In the genomic region with DNA sequence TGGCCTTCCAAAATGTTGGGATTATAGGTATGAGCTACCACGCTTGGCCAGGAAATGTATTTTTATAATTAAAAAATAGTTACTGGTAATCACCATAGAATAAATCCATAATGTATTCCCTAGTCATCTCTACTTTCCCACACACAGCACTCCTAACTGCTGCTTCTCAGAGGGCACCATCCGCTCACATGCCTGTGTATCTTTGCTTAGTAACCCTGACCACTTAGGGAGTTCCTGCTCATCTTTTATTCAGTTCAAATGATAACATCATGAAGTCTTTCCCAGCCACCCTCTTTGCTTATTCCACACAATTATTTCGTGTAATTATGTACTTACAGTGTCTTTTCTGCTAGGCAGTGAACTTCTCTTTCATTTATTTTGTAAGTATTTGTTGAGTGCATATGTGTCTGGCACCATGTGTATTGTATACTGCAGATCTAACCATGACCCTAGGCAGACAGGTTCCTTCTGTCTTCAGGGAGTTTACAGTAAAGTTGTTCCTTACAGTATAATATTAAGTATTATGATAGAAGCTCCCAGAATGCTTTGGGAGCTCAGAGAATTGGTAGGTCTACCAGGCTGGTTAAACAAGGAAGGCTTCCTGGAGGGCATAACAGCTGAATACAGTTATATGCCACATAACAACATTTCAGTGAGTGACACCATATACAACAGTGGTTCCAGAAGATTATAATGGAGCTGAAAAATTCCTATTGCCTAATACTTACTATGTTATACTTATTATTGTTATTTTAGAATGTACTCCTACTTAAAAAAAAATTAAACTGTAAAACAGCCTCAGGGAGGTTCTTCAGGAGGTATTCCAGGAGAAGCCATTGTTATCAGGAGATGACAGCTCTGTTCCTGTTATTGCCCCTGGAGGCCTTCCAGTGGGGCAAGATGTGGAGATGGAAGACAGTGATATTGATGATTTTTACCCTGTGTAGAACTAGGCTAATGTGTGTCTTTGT, we compare ENCODE assay signal across 1 cellular context.
TF ChIP-seq lines count a peak whose summit lies in the region.

No MANE protein-coding gene starts in this region.

TF ChIP-seq in SK-N-SH treated with all-trans-retinoic acid at 6 μM for 48 hours, 23 proteins besides CTCF, POLR2A, EP300 and RAD21:
- TF ChIP-seq ISL1 (CRISPR knock-in tag; IDR thresholded peaks at IDR 0.05) (no peak), ZNF565 (CRISPR knock-in tag; conservative IDR thresholded peaks at IDR 0.05; ENCODE audit: low read depth) (no peak), CREB5 (CRISPR knock-in tag; IDR thresholded peaks at IDR 0.05; ENCODE audit: low read depth) (no peak), PPARA (CRISPR knock-in tag; IDR thresholded peaks at IDR 0.05; ENCODE audit: borderline replicate concordance) (no peak), TOX (CRISPR knock-in tag; IDR thresholded peaks at IDR 0.05; ENCODE audit: borderline replicate concordance) (no peak), TCF4 (CRISPR knock-in tag; IDR thresholded peaks at IDR 0.05; ENCODE audit: borderline replicate concordance) (no peak), OSR1 (CRISPR knock-in tag; IDR thresholded peaks at IDR 0.05) (no peak), RARB (CRISPR knock-in tag; IDR thresholded peaks at IDR 0.05) (no peak), ARNTL (CRISPR knock-in tag; IDR thresholded peaks at IDR 0.05; ENCODE audit: borderline replicate concordance, low read depth) (no peak), CSDC2 (CRISPR knock-in tag; IDR thresholded peaks at IDR 0.05) (no peak), ZFP30 (CRISPR knock-in tag; IDR thresholded peaks at IDR 0.05) (no peak), ZNF8 (CRISPR knock-in tag; IDR thresholded peaks at IDR 0.05) (no peak), GLIS3 (CRISPR knock-in tag; IDR thresholded peaks at IDR 0.05) (no peak), PATZ1 (CRISPR knock-in tag; IDR thresholded peaks at IDR 0.05; ENCODE audit: borderline replicate concordance) (no peak), ZNF70 (CRISPR knock-in tag; IDR thresholded peaks at IDR 0.05) (no peak), ESRRG (CRISPR knock-in tag; IDR thresholded peaks at IDR 0.05) (no peak)
- TF ChIP-seq, protein P1, sequence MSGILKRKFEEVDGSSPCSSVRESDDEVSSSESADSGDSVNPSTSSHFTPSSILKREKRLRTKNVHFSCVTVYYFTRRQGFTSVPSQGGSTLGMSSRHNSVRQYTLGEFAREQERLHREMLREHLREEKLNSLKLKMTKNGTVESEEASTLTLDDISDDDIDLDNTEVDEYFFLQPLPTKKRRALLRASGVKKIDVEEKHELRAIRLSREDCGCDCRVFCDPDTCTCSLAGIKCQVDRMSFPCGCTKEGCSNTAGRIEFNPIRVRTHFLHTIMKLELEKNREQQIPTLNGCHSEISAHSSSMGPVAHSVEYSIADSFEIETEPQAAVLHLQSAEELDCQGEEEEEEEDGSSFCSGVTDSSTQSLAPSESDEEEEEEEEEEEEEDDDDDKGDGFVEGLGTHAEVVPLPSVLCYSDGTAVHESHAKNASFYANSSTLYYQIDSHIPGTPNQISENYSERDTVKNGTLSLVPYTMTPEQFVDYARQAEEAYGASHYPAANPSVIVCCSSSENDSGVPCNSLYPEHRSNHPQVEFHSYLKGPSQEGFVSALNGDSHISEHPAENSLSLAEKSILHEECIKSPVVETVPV (CRISPR knock-in tag; IDR thresholded peaks at IDR 0.05): no peak
- TF ChIP-seq, protein P2, sequence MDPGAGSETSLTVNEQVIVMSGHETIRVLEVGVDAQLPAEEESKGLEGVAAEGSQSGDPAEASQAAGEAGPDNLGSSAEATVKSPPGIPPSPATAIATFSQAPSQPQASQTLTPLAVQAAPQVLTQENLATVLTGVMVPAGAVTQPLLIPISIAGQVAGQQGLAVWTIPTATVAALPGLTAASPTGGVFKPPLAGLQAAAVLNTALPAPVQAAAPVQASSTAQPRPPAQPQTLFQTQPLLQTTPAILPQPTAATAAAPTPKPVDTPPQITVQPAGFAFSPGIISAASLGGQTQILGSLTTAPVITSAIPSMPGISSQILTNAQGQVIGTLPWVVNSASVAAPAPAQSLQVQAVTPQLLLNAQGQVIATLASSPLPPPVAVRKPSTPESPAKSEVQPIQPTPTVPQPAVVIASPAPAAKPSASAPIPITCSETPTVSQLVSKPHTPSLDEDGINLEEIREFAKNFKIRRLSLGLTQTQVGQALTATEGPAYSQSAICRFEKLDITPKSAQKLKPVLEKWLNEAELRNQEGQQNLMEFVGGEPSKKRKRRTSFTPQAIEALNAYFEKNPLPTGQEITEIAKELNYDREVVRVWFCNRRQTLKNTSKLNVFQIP (CRISPR knock-in tag; IDR thresholded peaks at IDR 0.05; ENCODE audit: borderline replicate concordance, low read depth): no peak
